9 cellular contexts compared by ENCODE assay signal in the genomic region with DNA sequence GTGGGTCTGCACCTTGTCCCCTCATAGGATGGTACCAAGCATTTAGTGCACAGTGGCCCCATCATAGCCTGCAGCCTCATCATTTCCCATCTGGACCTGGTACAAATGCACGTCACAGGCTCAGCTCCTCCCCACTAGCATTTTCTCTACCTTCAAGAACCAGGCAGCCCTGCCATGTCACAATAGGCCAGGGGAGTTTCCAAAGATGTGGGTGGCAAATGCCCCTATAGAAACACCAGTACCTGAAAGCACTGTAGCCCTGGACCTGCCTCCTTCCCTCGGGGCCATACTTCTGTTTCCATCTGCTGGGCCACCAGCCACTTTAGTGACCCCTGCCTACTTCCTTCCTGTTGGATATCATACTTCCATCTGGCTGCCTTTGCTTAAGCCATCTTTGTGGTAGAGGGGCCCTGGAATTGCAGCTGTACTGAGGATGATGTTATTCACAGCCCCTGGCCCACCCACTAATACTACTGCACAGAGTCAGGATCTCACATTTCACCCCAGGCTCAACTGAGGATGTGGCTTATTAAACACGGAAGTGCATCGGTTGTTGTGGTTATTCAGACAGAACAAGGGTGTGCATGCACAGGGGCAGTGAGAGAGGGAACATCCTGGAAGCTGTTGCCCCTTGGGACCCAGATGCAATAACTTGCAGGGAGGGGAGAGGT. TPM values are rescaled to one million over a fixed set of nuclear protein-coding genes. Genes with fewer than 3 reads are reported as not detected.
DNase-seq lines count a peak whose midpoint lies in the region; ATAC-seq and TF ChIP-seq lines count a peak whose summit lies in the region.
"Had no signal": no experiment of that assay in that cellular context is flagged by ENCODE, and none has a peak within 500 bp of the region (broad histone marks: within the 10 kb centered on the region; RNA-seq: fewer than 3 reads in every experiment).

No MANE protein-coding gene starts in this region.

- H3F3A ChIP-seq in DOHH2 (ENCODE audit: control insufficient read depth, insufficient read depth), result peaks cover 8% of the 10 kb centered on the region

- H3K9me3 ChIP-seq in DOHH2 (ENCODE audit: control insufficient read depth, insufficient read depth, low read length) (no peaks in the 10 kb centered on the region), SJCRH30 (replicated peaks) (no peaks in the 10 kb centered on the region)
- H3K9me3 ChIP-seq: body of pancreas had no signal

- H3K27me3 Mint-ChIP-seq in activated naive CD4-positive, alpha-beta T cell treated with anti-CD3 and anti-CD28 coated beads, Interleukin-2, amount 10 ng/mL, durations not matched to agents 7 days and 5 days, result no peaks in the 10 kb centered on the region

- peak overlapping the region; percentile 62 for H3K4me2 ChIP-seq in DOHH2 (ENCODE audit: low read length)

- peaks cover 3% of the 10 kb centered on the region; the same call in 1 of the 2 replicates for H4K20me1 ChIP-seq in DOHH2 (ENCODE audit: control insufficient read depth, insufficient read depth, low read depth, low read length)

- H3K4me3 Mint-ChIP-seq in activated naive CD4-positive, alpha-beta T cell treated with anti-CD3 and anti-CD28 coated beads, Interleukin-2, amount 10 ng/mL, durations not matched to agents 7 days and 5 days, result peak overlapping the region; percentile 44

- H3K4me3 ChIP-seq in DOHH2 (ENCODE audit: low read length) (peak overlapping the region; percentile 57), SJCRH30 (no peak overlapping the region)
- H3K4me3 ChIP-seq: body of pancreas had no signal

- peak overlapping the region; percentile 92 for H3K27ac Mint-ChIP-seq in activated naive CD4-positive, alpha-beta T cell treated with anti-CD3 and anti-CD28 coated beads, Interleukin-2, amount 10 ng/mL, durations not matched to agents 7 days and 5 days

- peaks cover 65% of the 10 kb centered on the region for H3K4me1 Mint-ChIP-seq in activated naive CD4-positive, alpha-beta T cell treated with anti-CD3 and anti-CD28 coated beads, Interleukin-2, amount 10 ng/mL, durations not matched to agents 7 days and 5 days

- CTCF ChIA-PET in activated naive CD4-positive, alpha-beta T cell treated with anti-CD3 and anti-CD28 coated beads, Interleukin-2, amount 10 ng/mL, durations not matched to agents 7 days and 5 days (lab: Charles Lee), result interaction anchor here (0.6 to 7.4 kb wide), 17 partner anchors 9 to 1116 kb away, joined by 3 to 72 read pairs (median 4); partner anchors contain the start of genes KLHDC8B, NICN1 and USP4

- no peak for TF ChIP-seq CTCF in DOHH2 (IDR thresholded peaks at IDR 0.05; ENCODE audit: low read depth, low read length, poor library complexity, severe bottlenecking)

- H3K27ac ChIP-seq in DOHH2 (ENCODE audit: low read depth, low read length) (peak overlapping the region; percentile 80), SJCRH30 (peak overlapping the region; percentile 17; the same call in 1 of the 2 replicates)

- H3K4me1 ChIP-seq in DOHH2 (ENCODE audit: control insufficient read depth, low read length) (peaks cover 34% of the 10 kb centered on the region), SJCRH30 (peaks cover 22% of the 10 kb centered on the region)

- H3K79me2 ChIP-seq in DOHH2 (ENCODE audit: control insufficient read depth, low read length), result peaks cover 41% of the 10 kb centered on the region

- H3K9me2 ChIP-seq in DOHH2 (replicated peaks; ENCODE audit: control insufficient read depth, low read length), result no peaks in the 10 kb centered on the region

- H3K27me3 ChIP-seq in DOHH2 (ENCODE audit: control insufficient read depth, low read length) (no peaks in the 10 kb centered on the region), SJCRH30 (no peaks in the 10 kb centered on the region)
- H3K27me3 ChIP-seq: body of pancreas had no signal

- ATAC-seq in GM21529 (IDR thresholded peaks at IDR 0.05; ENCODE audit: unreplicated experiment) (no peak), GM19463 (IDR thresholded peaks at IDR 0.05; ENCODE audit: unreplicated experiment) (no peak), HG03520 (IDR thresholded peaks at IDR 0.05; ENCODE audit: unreplicated experiment) (no peak)
- ATAC-seq: body of pancreas had no signal

- peaks cover 50% of the 10 kb centered on the region for H3K36me3 ChIP-seq in DOHH2 (ENCODE audit: control insufficient read depth, low read length)
- no peaks in the 10 kb centered on the region for H3K36me3 ChIP-seq in SJCRH30

- H3K9me3 Mint-ChIP-seq in activated naive CD4-positive, alpha-beta T cell treated with anti-CD3 and anti-CD28 coated beads, Interleukin-2, amount 10 ng/mL, durations not matched to agents 7 days and 5 days, result no peaks in the 10 kb centered on the region

- DNase-seq in SJCRH30 (peak; percentile 84 to 94), pons (ENCODE audit: low spot score) (peak; percentile 38), NCI-H2227 treated with DMSO at 0.1 percent for 48 hours (lab: John Stamatoyannopoulos, UW) (no peak)
- peak; percentile 75 for DNase-seq in activated naive CD4-positive, alpha-beta T cell treated with anti-CD3 and anti-CD28 coated beads, Interleukin-2, amount 10 ng/mL, durations not matched to agents 7 days and 5 days

- peaks cover 53% of the 10 kb centered on the region for H3K36me3 Mint-ChIP-seq in activated naive CD4-positive, alpha-beta T cell treated with anti-CD3 and anti-CD28 coated beads, Interleukin-2, amount 10 ng/mL, durations not matched to agents 7 days and 5 days

RNA-seq across cellular contexts. Expression of gene TCTA, which starts 3.8 kb away (rescaled TPM):
- total RNA-seq in SJCRH30 (2014; rRNA removed; shearing (Covaris generic)), result 12.8 and 13.1 TPM in 2 replicates

RNA-seq across cellular contexts. Expression of gene RHOA, which starts 4.3 kb away (rescaled TPM):
- 321 and 323 TPM in 2 replicates for total RNA-seq in SJCRH30 (2014; rRNA removed; shearing (Covaris generic))

RNA-seq across cellular contexts. Expression of gene AMT, which starts 6.2 kb away (rescaled TPM):
- total RNA-seq in SJCRH30 (2014; rRNA removed; shearing (Covaris generic)), result 0.26 TPM in 1 of 2 replicates, not detected in the other

RNA-seq across cellular contexts. Expression of gene NICN1, which starts 13.1 kb away (rescaled TPM):
- 2.4 and 2.6 TPM in 2 replicates for total RNA-seq in SJCRH30 (2014; rRNA removed; shearing (Covaris generic))

RNA-seq across cellular contexts. Expression of gene DAG1, which starts 54.0 kb away (rescaled TPM):
- 79.5 and 82.8 TPM in 2 replicates for total RNA-seq in SJCRH30 (2014; rRNA removed; shearing (Covaris generic))
